13 cellular contexts compared by ENCODE assay signal in the genomic region with DNA sequence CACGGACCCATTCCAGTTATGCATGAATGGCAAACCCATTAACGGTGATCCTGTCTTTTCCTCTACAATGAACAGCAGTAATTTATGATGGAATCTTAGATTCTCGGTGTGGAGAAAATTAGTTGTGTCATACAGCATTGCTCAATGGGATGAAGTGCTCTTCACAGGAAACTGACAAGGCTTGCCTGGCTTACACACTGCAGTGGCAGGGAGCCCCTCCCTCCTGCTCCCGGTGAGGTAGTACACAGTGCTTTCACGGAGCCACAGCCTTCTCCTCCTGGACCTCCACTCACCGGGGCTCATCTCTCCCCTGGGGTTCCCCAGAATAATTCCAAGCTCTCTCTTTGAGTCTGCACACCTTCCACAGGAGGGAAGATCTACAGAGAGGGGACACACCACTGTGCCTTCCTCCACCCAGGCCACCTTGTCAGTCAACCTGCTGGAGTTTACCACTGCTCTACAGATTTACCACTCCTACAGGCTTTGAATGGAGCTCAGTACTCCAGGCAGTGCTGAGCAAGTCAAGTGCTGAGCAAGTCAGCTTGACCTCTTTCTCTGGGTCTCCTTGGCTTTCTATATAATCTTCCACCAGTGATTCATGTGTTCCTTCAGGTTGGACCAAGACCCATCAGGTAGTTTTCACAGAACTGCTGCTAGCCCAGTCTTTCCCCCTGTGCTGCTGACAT. TPM values are rescaled to one million over a fixed set of nuclear protein-coding genes. Genes with fewer than 3 reads are reported as not detected.
A peak's percentile ranks its signal among the peaks of the same experiment; 100 is the strongest.
DNase-seq lines count a peak whose midpoint lies in the region; ATAC-seq and TF ChIP-seq lines count a peak whose summit lies in the region.
"Had no signal": no experiment of that assay in that cellular context is flagged by ENCODE, and none has a peak within 500 bp of the region (broad histone marks: within the 10 kb centered on the region; RNA-seq: fewer than 3 reads in every experiment).

No MANE protein-coding gene starts in this region.

- peaks cover 0 to 3% of the 10 kb centered on the region in 2 donors for H3K4me1 ChIP-seq in lung (ENCODE audit: control insufficient read depth in 2 of 2, insufficient read depth in 2 of 2, low read length in 2 of 2)

- peak overlapping the region in 1 of 2 donors; percentile 42 for H3K27ac ChIP-seq in lung (ENCODE audit: low read depth in 1 of 2, low read length in 1 of 2)
- H3K27ac ChIP-seq: esophagus muscularis mucosa, right lobe of liver had no signal

- H3K9me3 ChIP-seq in lung (ENCODE audit: control insufficient read depth in 2 of 2, insufficient read depth in 1 of 2, low read length in 1 of 2) = no peaks in the 10 kb centered on the region
- H3K9me3 ChIP-seq: esophagus muscularis mucosa, right lobe of liver had no signal

- no peak for TF ChIP-seq CTCF in lung (IDR thresholded peaks at IDR 0.05; ENCODE audit: control extremely low read depth, extremely low read depth)

- peak; percentile 52 for ATAC-seq in lung (ENCODE audit: insufficient read depth, low FRiP score)
- ATAC-seq in GM21786 (IDR thresholded peaks at IDR 0.05; ENCODE audit: unreplicated experiment) = no peak
- ATAC-seq in GM19395 (IDR thresholded peaks at IDR 0.05; ENCODE audit: unreplicated experiment) = no peak

- WGBS in lung, 2 donors = 33 to 34% methylated on average over 6 of the region's 6 CpGs

- H3K4me3 ChIP-seq in lung = no peak overlapping the region
- H3K4me3 ChIP-seq: esophagus muscularis mucosa, right lobe of liver had no signal

- DNase-seq in ELR (ENCODE audit: low read depth) (peak; percentile 66), NCI-H226 (peak; percentile 45), dermis blood vessel endothelial cell (peak; percentile 8), lung (ENCODE audit: low spot score) (peak; percentile 62), retina (no peak), A172 (ENCODE audit: low spot score) (no peak)
- DNase-seq: activated CD4-positive, alpha-beta T cell treated with anti-CD3 and anti-CD28 coated beads, Interleukin-2, amount 50 U/mL, for 48 hours; NCI-H1092; right lobe of liver; T-helper 1 cell had no signal

- H3K27me3 ChIP-seq in lung (ENCODE audit: control insufficient read depth, insufficient read depth) = no peaks in the 10 kb centered on the region
- H3K27me3 ChIP-seq: esophagus muscularis mucosa, right lobe of liver had no signal

- H3K36me3 ChIP-seq in lung (ENCODE audit: control insufficient read depth in 2 of 2, insufficient read depth in 2 of 2, low read length in 2 of 2) = no peaks in the 10 kb centered on the region
- H3K36me3 ChIP-seq: esophagus muscularis mucosa, right lobe of liver had no signal

RNA-seq across cellular contexts. Expression of a gene that starts 59.1 kb away (rescaled TPM):
- total RNA-seq in dermis blood vessel endothelial cell (4.0 and 4.8 TPM in 2 replicates), lung (10 to 100 TPM; 47.1 to 73.0 TPM)
- 10 to 100 TPM; 31.3 to 65.1 TPM for polyA plus RNA-seq in lung
- total RNA-seq in A172 (2014; rRNA removed; shearing (Covaris generic)) = 87.2 and 93.4 TPM in 2 replicates

Comparison
In these comparisons a context has a peak if more than half of its experiments do, and no peak if none do; other contexts are left out.
1. DNase-seq: peak in ELR (single experiment), NCI-H226 (single experiment), dermis blood vessel endothelial cell (single experiment) and lung (single experiment); none in retina (single experiment) and A172 (single experiment).